In genomic region chr11:69401715-69402114, GRCh38 we compare ENCODE assay signal across 1 cellular context.
TF ChIP-seq lines count a peak whose summit lies in the region.

No MANE protein-coding gene starts in this region.

TF ChIP-seq in K562, 482 proteins besides CTCF, POLR2A, EP300 and RAD21 (continued from another document and continues in another):
- no peak for TF ChIP-seq HNRNPH1 (optimal IDR thresholded peaks at IDR 0.05; ENCODE audit: low read depth, low read length)
- TF ChIP-seq GATAD2A (IDR thresholded peaks at IDR 0.05), result peak; percentile 88
- no peak for TF ChIP-seq ZBTB43 (CRISPR knock-in tag; IDR thresholded peaks at IDR 0.05)
- TF ChIP-seq ZNF175 (CRISPR knock-in tag; IDR thresholded peaks at IDR 0.05; ENCODE audit: low read depth), result peak; percentile 72; the same call in 1 of the 2 replicates
- no peak for TF ChIP-seq CHAMP1 (IDR thresholded peaks at IDR 0.05)
- TF ChIP-seq ATF6 (CRISPR knock-in tag; IDR thresholded peaks at IDR 0.05), result peak; percentile 73; the same call in 1 of the 2 replicates
- no peak for TF ChIP-seq HMGXB4 (CRISPR knock-in tag; IDR thresholded peaks at IDR 0.05)
- no peak for TF ChIP-seq POLR2AphosphoS5 (IDR thresholded peaks at IDR 0.05; ENCODE audit: control insufficient read depth, insufficient read depth, low read depth, low read length)
- peak; percentile 60 for TF ChIP-seq ELF1 (tag; IDR thresholded peaks at IDR 0.05)
- no peak for TF ChIP-seq FOXA1 (IDR thresholded peaks at IDR 0.05; ENCODE audit: borderline replicate concordance)
- TF ChIP-seq ZNF133 (CRISPR knock-in tag; IDR thresholded peaks at IDR 0.05), result no peak
- TF ChIP-seq STAT5A (IDR thresholded peaks at IDR 0.05; ENCODE audit: borderline replicate concordance, low read length), result no peak
- no peak for TF ChIP-seq ZBTB34 (CRISPR knock-in tag; IDR thresholded peaks at IDR 0.05)
- peak; percentile 36; the same call in 1 of the 2 replicates for TF ChIP-seq FOXM1 (IDR thresholded peaks at IDR 0.05; ENCODE audit: low read depth)
- no peak for TF ChIP-seq FOXM1 (CRISPR knock-in tag; IDR thresholded peaks at IDR 0.05; ENCODE audit: low read depth)
- TF ChIP-seq NCOR1 (IDR thresholded peaks at IDR 0.05), result peak; percentile 72
- no peak for TF ChIP-seq POLR3G (IDR thresholded peaks at IDR 0.05; ENCODE audit: extremely low read depth, insufficient read length, insufficient replicate concordance)
- TF ChIP-seq ZNF23 (CRISPR knock-in tag; IDR thresholded peaks at IDR 0.05), result no peak
- TF ChIP-seq ZNF316 (IDR thresholded peaks at IDR 0.05), result no peak
- TF ChIP-seq POLR2AphosphoS2 (IDR thresholded peaks at IDR 0.05; ENCODE audit: low read length), result no peak
- peak; percentile 94 for TF ChIP-seq ZNF766 (CRISPR knock-in tag; conservative IDR thresholded peaks at IDR 0.05)
- peak in 1 of 2 experiments; percentile 66; a peak in 2 of 4 replicates for TF ChIP-seq FOXK2 (conservative IDR thresholded peaks at IDR 0.05 in 1 of 2, IDR thresholded peaks at IDR 0.05 in 1 of 2; ENCODE audit: low read depth in 2 of 2)
- TF ChIP-seq CREM (IDR thresholded peaks at IDR 0.05; ENCODE audit: low read depth), result 0 out of 2 replicates have a peak, but pooled peaks have one; percentile 4
- TF ChIP-seq MAX (CRISPR knock-in tag; IDR thresholded peaks at IDR 0.05), result no peak
- TF ChIP-seq BDP1 (IDR thresholded peaks at IDR 0.05; ENCODE audit: insufficient read depth, insufficient read length), result no peak
- TF ChIP-seq SMAD2 (IDR thresholded peaks at IDR 0.05; ENCODE audit: low read depth, low read length), result no peak
- TF ChIP-seq KDM5B (IDR thresholded peaks at IDR 0.05; ENCODE audit: insufficient replicate concordance, low read depth, low read length), result peak; percentile 56
- no peak for TF ChIP-seq ZNF436 (CRISPR knock-in tag; IDR thresholded peaks at IDR 0.05)
- peak in 1 of 2 experiments; percentile 40; a peak in 1 of 4 replicates for TF ChIP-seq ARNT (IDR thresholded peaks at IDR 0.05)
- TF ChIP-seq RBM15 (IDR thresholded peaks at IDR 0.05; ENCODE audit: insufficient read depth, low read length), result no peak
- TF ChIP-seq ZNF668 (CRISPR knock-in tag; IDR thresholded peaks at IDR 0.05), result no peak
- peak; percentile 73 for TF ChIP-seq NFIC (IDR thresholded peaks at IDR 0.05)
- TF ChIP-seq TARDBP (IDR thresholded peaks at IDR 0.05), result peak; percentile 67; the same call in 1 of the 2 replicates
- no peak for TF ChIP-seq IRF1 (CRISPR knock-in tag; IDR thresholded peaks at IDR 0.05; ENCODE audit: borderline replicate concordance)
- TF ChIP-seq ILF3 (IDR thresholded peaks at IDR 0.05; ENCODE audit: borderline replicate concordance), result no peak
- no peak for TF ChIP-seq TAF9B (IDR thresholded peaks at IDR 0.05; ENCODE audit: partially characterized antibody)
- TF ChIP-seq BMI1 (IDR thresholded peaks at IDR 0.05; ENCODE audit: low read length), result no peak
- no peak for TF ChIP-seq ZNF274 (IDR thresholded peaks at IDR 0.05; ENCODE audit: borderline replicate concordance, low read depth, low read length)
- TF ChIP-seq ELF2 (CRISPR knock-in tag; IDR thresholded peaks at IDR 0.05), result no peak
- TF ChIP-seq BHLHE40 (IDR thresholded peaks at IDR 0.05; ENCODE audit: low read length), result peak; percentile 59; the same call in 1 of the 2 replicates
- peak; percentile 52 for TF ChIP-seq NCOA1 (IDR thresholded peaks at IDR 0.05; ENCODE audit: low read depth)
- peak; percentile 45 to 51 for TF ChIP-seq AFF1 (IDR thresholded peaks at IDR 0.05; ENCODE audit: low read depth in 1 of 2, partially characterized antibody in 2 of 2)
- TF ChIP-seq ESRRA (IDR thresholded peaks at IDR 0.05; ENCODE audit: borderline replicate concordance, low read depth), result peak; percentile 81; the same call in 1 of the 2 replicates
- TF ChIP-seq RB1 (IDR thresholded peaks at IDR 0.05; ENCODE audit: low read depth), result no peak
- 0 out of 2 replicates have a peak, but pooled peaks have one; percentile 13 for TF ChIP-seq MECOM (CRISPR knock-in tag; IDR thresholded peaks at IDR 0.05)
- TF ChIP-seq CUX1 (CRISPR knock-in tag; IDR thresholded peaks at IDR 0.05), result no peak
